In genomic region chr1:151832318-151832984, GRCh38 we compare ENCODE assay signal across 8 cellular contexts. TPM values are rescaled to one million over a fixed set of nuclear protein-coding genes. Genes with fewer than 3 reads are reported as not detected.
DNase-seq lines count a peak whose midpoint lies in the region; ATAC-seq lines count a peak whose summit lies in the region.
"Had no signal": no experiment of that assay in that cellular context is flagged by ENCODE, and none has a peak within 500 bp of the region (broad histone marks: within the 10 kb centered on the region; RNA-seq: fewer than 3 reads in every experiment).

No MANE protein-coding gene starts in this region.

- DNase-seq in HCEC 1CT (peak; percentile 38), RKO (ENCODE audit: low spot score) (peak; percentile 18), Right ventricle myocardium superior (peak; percentile 89), CD1c-positive myeloid dendritic cell (ENCODE audit: extremely low spot score) (no peak), HuH-7.5 (ENCODE audit: low spot score) (no peak)
- no peak for DNase-seq in stimulated activated effector memory CD8-positive, alpha-beta T cell treated with anti-CD3 and anti-CD28 coated beads, Interleukin-12 subunit alpha, Interleukin-12 subunit beta, amount 100 ng/mL, for 72 hours (ENCODE audit: low spot score in 2 of 2)
- DNase-seq in activated T-helper 2 cell treated with anti-CD3 and anti-CD28 coated beads, Interferon-gamma antibody, Interleukin-2, Interleukin-4, amounts not matched to agents 10 μg/mL and 5 μg/mL and 100 μg/mL, durations not matched to agents 14 hours and 24 hours and 36 hours (ENCODE audit: low spot score), result no peak
- DNase-seq: amniotic stem cell had no signal

- intact Hi-C loops in Right ventricle myocardium superior (cut with DNase I), result loop anchor here (10.0 kb wide), 1 partner anchor 68 kb away; the partner anchor contains the start of gene MRPL9
- intact Hi-C loops in activated T-helper 2 cell treated with anti-CD3 and anti-CD28 coated beads, Interferon-gamma antibody, Interleukin-2, Interleukin-4, amounts not matched to agents 10 μg/mL and 5 μg/mL and 100 μg/mL, durations not matched to agents 14 hours and 24 hours and 36 hours (cut with micrococcal nuclease), result loop anchor here (10.0 kb wide), 1 partner anchor 378 kb away; the partner anchor contains the start of gene POGZ

- H3K4me1 Mint-ChIP-seq in stimulated activated effector memory CD8-positive, alpha-beta T cell treated with anti-CD3 and anti-CD28 coated beads, Interleukin-12 subunit alpha, Interleukin-12 subunit beta, amount 100 ng/mL, for 72 hours, result peaks cover 98% of the 10 kb centered on the region
- H3K4me1 Mint-ChIP-seq in activated T-helper 2 cell treated with anti-CD3 and anti-CD28 coated beads, Interferon-gamma antibody, Interleukin-2, Interleukin-4, amounts not matched to agents 10 μg/mL and 5 μg/mL and 100 μg/mL, durations not matched to agents 14 hours and 24 hours and 36 hours (ENCODE audit: low read depth), result peaks cover 70% of the 10 kb centered on the region

- H3K9me3 Mint-ChIP-seq in stimulated activated effector memory CD8-positive, alpha-beta T cell treated with anti-CD3 and anti-CD28 coated beads, Interleukin-12 subunit alpha, Interleukin-12 subunit beta, amount 100 ng/mL, for 72 hours, result no peaks in the 10 kb centered on the region
- no peaks in the 10 kb centered on the region for H3K9me3 Mint-ChIP-seq in activated T-helper 2 cell treated with anti-CD3 and anti-CD28 coated beads, Interferon-gamma antibody, Interleukin-2, Interleukin-4, amounts not matched to agents 10 μg/mL and 5 μg/mL and 100 μg/mL, durations not matched to agents 14 hours and 24 hours and 36 hours

- no peaks in the 10 kb centered on the region for H3K27me3 Mint-ChIP-seq in activated T-helper 2 cell treated with anti-CD3 and anti-CD28 coated beads, Interferon-gamma antibody, Interleukin-2, Interleukin-4, amounts not matched to agents 10 μg/mL and 5 μg/mL and 100 μg/mL, durations not matched to agents 14 hours and 24 hours and 36 hours (ENCODE audit: low read depth)

- H3K27ac Mint-ChIP-seq in stimulated activated effector memory CD8-positive, alpha-beta T cell treated with anti-CD3 and anti-CD28 coated beads, Interleukin-12 subunit alpha, Interleukin-12 subunit beta, amount 100 ng/mL, for 72 hours, result peak overlapping the region; percentile 92
- H3K27ac Mint-ChIP-seq in activated T-helper 2 cell treated with anti-CD3 and anti-CD28 coated beads, Interferon-gamma antibody, Interleukin-2, Interleukin-4, amounts not matched to agents 10 μg/mL and 5 μg/mL and 100 μg/mL, durations not matched to agents 14 hours and 24 hours and 36 hours, result no peak overlapping the region

- peak overlapping the region; percentile 75 for H3K4me3 Mint-ChIP-seq in stimulated activated effector memory CD8-positive, alpha-beta T cell treated with anti-CD3 and anti-CD28 coated beads, Interleukin-12 subunit alpha, Interleukin-12 subunit beta, amount 100 ng/mL, for 72 hours
- no peak overlapping the region for H3K4me3 Mint-ChIP-seq in activated T-helper 2 cell treated with anti-CD3 and anti-CD28 coated beads, Interferon-gamma antibody, Interleukin-2, Interleukin-4, amounts not matched to agents 10 μg/mL and 5 μg/mL and 100 μg/mL, durations not matched to agents 14 hours and 24 hours and 36 hours (ENCODE audit: low read depth)

- H3K36me3 Mint-ChIP-seq in stimulated activated effector memory CD8-positive, alpha-beta T cell treated with anti-CD3 and anti-CD28 coated beads, Interleukin-12 subunit alpha, Interleukin-12 subunit beta, amount 100 ng/mL, for 72 hours, result peaks cover 8% of the 10 kb centered on the region
- no peaks in the 10 kb centered on the region for H3K36me3 Mint-ChIP-seq in activated T-helper 2 cell treated with anti-CD3 and anti-CD28 coated beads, Interferon-gamma antibody, Interleukin-2, Interleukin-4, amounts not matched to agents 10 μg/mL and 5 μg/mL and 100 μg/mL, durations not matched to agents 14 hours and 24 hours and 36 hours (ENCODE audit: low read depth)

- ATAC-seq in Right ventricle myocardium superior (ENCODE audit: poor library complexity), result peak; percentile 90
- ATAC-seq in stimulated activated effector memory CD8-positive, alpha-beta T cell treated with anti-CD3 and anti-CD28 coated beads, Interleukin-12 subunit alpha, Interleukin-12 subunit beta, amount 100 ng/mL, for 72 hours, result no peak

RNA-seq across cellular contexts. Expression of gene RORC, which starts 0.8 kb away (rescaled TPM):
- total RNA-seq in Right ventricle myocardium superior, result 15.4 TPM
- 0.94 and 0.99 TPM in 2 replicates for total RNA-seq in activated T-helper 2 cell treated with anti-CD3 and anti-CD28 coated beads, Interferon-gamma antibody, Interleukin-2, Interleukin-4, amounts not matched to agents 10 μg/mL and 5 μg/mL and 100 μg/mL, durations not matched to agents 14 hours and 24 hours and 36 hours

RNA-seq across cellular contexts. Expression of gene C2CD4D, which starts 7.2 kb away (rescaled TPM):
- total RNA-seq in Right ventricle myocardium superior, result not detected
- 1.3 and 1.6 TPM in 2 replicates for total RNA-seq in activated T-helper 2 cell treated with anti-CD3 and anti-CD28 coated beads, Interferon-gamma antibody, Interleukin-2, Interleukin-4, amounts not matched to agents 10 μg/mL and 5 μg/mL and 100 μg/mL, durations not matched to agents 14 hours and 24 hours and 36 hours

RNA-seq across cellular contexts. Expression of gene THEM5, which starts 21.1 kb away (rescaled TPM):
- not detected for total RNA-seq in Right ventricle myocardium superior
- not detected in 2 replicates for total RNA-seq in activated T-helper 2 cell treated with anti-CD3 and anti-CD28 coated beads, Interferon-gamma antibody, Interleukin-2, Interleukin-4, amounts not matched to agents 10 μg/mL and 5 μg/mL and 100 μg/mL, durations not matched to agents 14 hours and 24 hours and 36 hours

RNA-seq across cellular contexts. Expression of gene LINGO4, which starts 27.2 kb away (rescaled TPM):
- 0.78 TPM for total RNA-seq in Right ventricle myocardium superior
- not detected in 2 replicates for total RNA-seq in activated T-helper 2 cell treated with anti-CD3 and anti-CD28 coated beads, Interferon-gamma antibody, Interleukin-2, Interleukin-4, amounts not matched to agents 10 μg/mL and 5 μg/mL and 100 μg/mL, durations not matched to agents 14 hours and 24 hours and 36 hours

RNA-seq across cellular contexts. Expression of gene TDRKH, which starts 42.2 kb away (rescaled TPM):
- total RNA-seq in Right ventricle myocardium superior, result 4.5 TPM
- total RNA-seq in activated T-helper 2 cell treated with anti-CD3 and anti-CD28 coated beads, Interferon-gamma antibody, Interleukin-2, Interleukin-4, amounts not matched to agents 10 μg/mL and 5 μg/mL and 100 μg/mL, durations not matched to agents 14 hours and 24 hours and 36 hours, result 18.2 and 18.4 TPM in 2 replicates

Comparison
In these comparisons a context has a peak if more than half of its experiments do, and no peak if none do; other contexts are left out.
1. DNase-seq: peak in HCEC 1CT (single experiment), RKO (single experiment) and Right ventricle myocardium superior (single experiment); none in stimulated activated effector memory CD8-positive, alpha-beta T cell treated with anti-CD3 and anti-CD28 coated beads, Interleukin-12 subunit alpha, Interleukin-12 subunit beta, amount 100 ng/mL, for 72 hours (0 of 2), activated T-helper 2 cell treated with anti-CD3 and anti-CD28 coated beads, Interferon-gamma antibody, Interleukin-2, Interleukin-4, amounts not matched to agents 10 μg/mL and 5 μg/mL and 100 μg/mL, durations not matched to agents 14 hours and 24 hours and 36 hours (single experiment), CD1c-positive myeloid dendritic cell (single experiment) and HuH-7.5 (single experiment).